ENCODE assay signal across 8 cellular contexts in the genomic region with DNA sequence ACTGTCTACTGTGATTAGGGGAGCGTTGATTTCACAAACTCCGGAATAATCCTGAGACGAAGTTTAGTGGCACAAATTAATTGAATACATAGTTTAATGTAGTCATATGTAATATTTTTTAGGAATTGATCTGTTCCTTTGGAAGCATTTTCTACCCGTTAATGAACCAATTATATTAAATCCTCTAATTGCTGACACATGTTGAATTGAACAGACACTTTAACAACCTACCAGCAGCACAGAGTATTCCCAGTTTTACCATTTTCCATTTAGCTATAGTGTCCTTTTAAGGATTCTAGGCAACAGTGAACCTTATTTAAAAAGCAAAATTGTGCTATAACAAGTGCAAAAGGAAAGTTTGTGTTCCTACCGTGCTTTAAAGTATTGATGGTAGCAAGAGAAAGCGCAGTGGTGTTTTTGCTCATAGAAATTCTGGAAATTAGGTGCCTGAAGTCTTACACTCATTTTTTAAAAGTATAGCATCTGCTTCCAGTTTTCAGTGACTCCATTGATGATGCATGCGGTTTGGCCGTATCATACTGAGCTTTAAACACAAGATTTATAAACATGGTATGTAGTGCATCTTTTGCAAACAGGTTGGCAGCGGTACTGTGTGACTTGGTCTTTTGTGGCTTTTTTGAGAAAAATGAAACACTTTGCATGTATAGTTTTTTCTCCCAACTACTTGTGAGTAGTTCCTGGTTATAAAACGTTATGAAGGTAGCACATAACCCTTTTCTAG. TPM values are rescaled to one million over a fixed set of nuclear protein-coding genes. Genes with fewer than 3 reads are reported as not detected.
DNase-seq lines count a peak whose midpoint lies in the region; ATAC-seq and TF ChIP-seq lines count a peak whose summit lies in the region.

No MANE protein-coding gene starts in this region.

- ATAC-seq in HG03175 (IDR thresholded peaks at IDR 0.05; ENCODE audit: unreplicated experiment) (no peak), HG02981 (IDR thresholded peaks at IDR 0.05; ENCODE audit: unreplicated experiment) (no peak)

- H3K4me3 Mint-ChIP-seq in activated T-helper 1 cell treated with anti-CD3 and anti-CD28 coated beads, Interleukin-12 subunit alpha, Interleukin-12 subunit beta, Interleukin-2, Interleukin-4 antibody, amounts not matched to agents 30 ng/mL and 10 ng/mL and 1 ng/mL, durations not matched to agents 14 hours and 24 hours and 36 hours = peak overlapping the region; percentile 91

- 2 to 21% (median 3%) methylated on average over 10 of the region's 10 CpGs for WGBS in stomach, 5 donors

- H3K4me1 Mint-ChIP-seq in activated T-helper 1 cell treated with anti-CD3 and anti-CD28 coated beads, Interleukin-12 subunit alpha, Interleukin-12 subunit beta, Interleukin-2, Interleukin-4 antibody, amounts not matched to agents 30 ng/mL and 10 ng/mL and 1 ng/mL, durations not matched to agents 14 hours and 24 hours and 36 hours (ENCODE audit: low read depth) = peaks cover 41% of the 10 kb centered on the region

- H3K9me3 ChIP-seq in stomach = no peaks in the 10 kb centered on the region

- intact Hi-C loops in activated T-helper 1 cell treated with anti-CD3 and anti-CD28 coated beads, Interleukin-12 subunit alpha, Interleukin-12 subunit beta, Interleukin-2, Interleukin-4 antibody, amounts not matched to agents 30 ng/mL and 10 ng/mL and 1 ng/mL, durations not matched to agents 14 hours and 24 hours and 36 hours (cut with micrococcal nuclease) = loop anchor here (1.0 to 10.0 kb wide), 5 partner anchors 17 to 688 kb away; a partner anchor contains a TSS
- intact Hi-C loops in stomach (cut with DNase I; ENCODE audit: low total_unique reads) = no loop called here

- no peak for TF ChIP-seq POLR2A in stomach (IDR thresholded peaks at IDR 0.05)

- H3K4me1 ChIP-seq in stomach = peaks cover 0 to 72% (median 44%) of the 10 kb centered on the region in 4 donors

- H3K9me3 Mint-ChIP-seq in activated T-helper 1 cell treated with anti-CD3 and anti-CD28 coated beads, Interleukin-12 subunit alpha, Interleukin-12 subunit beta, Interleukin-2, Interleukin-4 antibody, amounts not matched to agents 30 ng/mL and 10 ng/mL and 1 ng/mL, durations not matched to agents 14 hours and 24 hours and 36 hours = no peaks in the 10 kb centered on the region

- H3K36me3 Mint-ChIP-seq in activated T-helper 1 cell treated with anti-CD3 and anti-CD28 coated beads, Interleukin-12 subunit alpha, Interleukin-12 subunit beta, Interleukin-2, Interleukin-4 antibody, amounts not matched to agents 30 ng/mL and 10 ng/mL and 1 ng/mL, durations not matched to agents 14 hours and 24 hours and 36 hours (ENCODE audit: low read depth) = peaks cover 40% of the 10 kb centered on the region

- peaks cover 5% of the 10 kb centered on the region for H3K27me3 Mint-ChIP-seq in activated T-helper 1 cell treated with anti-CD3 and anti-CD28 coated beads, Interleukin-12 subunit alpha, Interleukin-12 subunit beta, Interleukin-2, Interleukin-4 antibody, amounts not matched to agents 30 ng/mL and 10 ng/mL and 1 ng/mL, durations not matched to agents 14 hours and 24 hours and 36 hours (ENCODE audit: insufficient read depth)

- H3K27ac ChIP-seq in stomach = peak overlapping the region; percentile 97 to 100 (median 100)

- TF ChIP-seq EP300 in stomach (IDR thresholded peaks at IDR 0.05) = no peak

- TF ChIP-seq CTCF in HFF-Myc (IDR thresholded peaks at IDR 0.05; ENCODE audit: low read depth, low read length, missing control alignments) = no peak
- TF ChIP-seq CTCF in stomach (IDR thresholded peaks at IDR 0.05) = no peak
- no peak for TF ChIP-seq CTCF in GM20000 (IDR thresholded peaks at IDR 0.05; ENCODE audit: extremely low read depth, missing control alignments)

- DNase-seq in HFF-Myc (ENCODE audit: extremely low read depth, low read depth) = no peak
- DNase-seq in activated T-helper 1 cell treated with anti-CD3 and anti-CD28 coated beads, Interleukin-12 subunit alpha, Interleukin-12 subunit beta, Interleukin-2, Interleukin-4 antibody, amounts not matched to agents 30 ng/mL and 10 ng/mL and 1 ng/mL, durations not matched to agents 14 hours and 24 hours and 36 hours (ENCODE audit: low spot score) = no peak
- no peak for DNase-seq in stomach
- DNase-seq in NCI-H2029 (lab: John Stamatoyannopoulos, UW) = no peak
- DNase-seq in GM20000 (ENCODE audit: low spot score) = no peak

- peaks cover 0 to 31% (median 27%) of the 10 kb centered on the region in 4 donors for H3K36me3 ChIP-seq in stomach

- H3K27ac Mint-ChIP-seq in activated T-helper 1 cell treated with anti-CD3 and anti-CD28 coated beads, Interleukin-12 subunit alpha, Interleukin-12 subunit beta, Interleukin-2, Interleukin-4 antibody, amounts not matched to agents 30 ng/mL and 10 ng/mL and 1 ng/mL, durations not matched to agents 14 hours and 24 hours and 36 hours = peak overlapping the region; percentile 99

- H3K4me3 ChIP-seq in HFF-Myc (replicated peaks; ENCODE audit: low read depth, low read length) = peak overlapping the region; percentile 91
- peak overlapping the region; percentile 92 for H3K4me3 ChIP-seq in iPS-11a (ENCODE audit: low read depth, low read length)
- H3K4me3 ChIP-seq in stomach = peak overlapping the region; percentile 64 to 88 (median 78)

- no peaks in the 10 kb centered on the region for H3K27me3 ChIP-seq in stomach

RNA-seq across cellular contexts. Expression of a gene that starts 1.8 kb away (rescaled TPM):
- 312 and 337 TPM in 2 replicates for total RNA-seq in activated T-helper 1 cell treated with anti-CD3 and anti-CD28 coated beads, Interleukin-12 subunit alpha, Interleukin-12 subunit beta, Interleukin-2, Interleukin-4 antibody, amounts not matched to agents 30 ng/mL and 10 ng/mL and 1 ng/mL, durations not matched to agents 14 hours and 24 hours and 36 hours
- total RNA-seq in stomach = 100 to 1,000 TPM in 4 of 5 donors, 10 to 100 TPM in 1; 74.7 to 434 (median 142) TPM
- 10 to 100 TPM; 38.3 to 86.9 (median 61.8) TPM for polyA plus RNA-seq in stomach
